19 cellular contexts compared by ENCODE assay signal in genomic region chr15:28911295-28911979, GRCh38. TPM values are rescaled to one million over a fixed set of nuclear protein-coding genes. Genes with fewer than 3 reads are reported as not detected.
DNase-seq lines count a peak whose midpoint lies in the region; ATAC-seq and TF ChIP-seq lines count a peak whose summit lies in the region.
"Had no signal": no experiment of that assay in that cellular context is flagged by ENCODE, and none has a peak within 500 bp of the region (broad histone marks: within the 10 kb centered on the region; RNA-seq: fewer than 3 reads in every experiment).

No MANE protein-coding gene starts in this region.

- POLR2A ChIA-PET in WTC11 (lab: Charles Lee) = no interaction called here

- H3K4me3 ChIP-seq in Loucy (ENCODE audit: low read length, poor library complexity, severe bottlenecking) (peak overlapping the region; percentile 63), MM.1S (ENCODE audit: low read length) (no peak overlapping the region), breast epithelium (no peak overlapping the region)
- H3K4me3 ChIP-seq: coronary artery, esophagus muscularis mucosa, heart left ventricle had no signal

- H3K27ac Mint-ChIP-seq in WTC11 (0 out of 2 replicates have a peak overlapping the region, but pooled peaks have one; percentile 63), natural killer cell (peak overlapping the region; percentile 26 to 73)
- H3K27ac Mint-ChIP-seq: activated B cell treated with CpG ODN at 0.5 μM for 24 hours, B cell had no signal

- no peaks in the 10 kb centered on the region for H3K9me2 ChIP-seq in Loucy (replicated peaks; ENCODE audit: low read depth, low read length)
- H3K9me2 ChIP-seq in MM.1S (replicated peaks; ENCODE audit: insufficient read depth, low read length) = no peaks in the 10 kb centered on the region

- H3K36me3 ChIP-seq in Loucy (ENCODE audit: insufficient read depth, low read length) = no peaks in the 10 kb centered on the region
- no peaks in the 10 kb centered on the region for H3K36me3 ChIP-seq in MM.1S (replicated peaks; ENCODE audit: insufficient read depth, low read length)
- H3K36me3 ChIP-seq in breast epithelium = no peaks in the 10 kb centered on the region
- H3K36me3 ChIP-seq: esophagus muscularis mucosa, heart left ventricle had no signal

- no peak for TF ChIP-seq POLR2A in breast epithelium (IDR thresholded peaks at IDR 0.05)

- no peak overlapping the region for H3K27ac ChIP-seq in MM.1S (ENCODE audit: low read length)
- no peak overlapping the region for H3K27ac ChIP-seq in breast epithelium
- H3K27ac ChIP-seq: coronary artery, esophagus muscularis mucosa, heart left ventricle, parathyroid adenoma had no signal

- intact Hi-C loops in natural killer cell (cut with micrococcal nuclease) = no loop called here
- intact Hi-C loops in breast epithelium (cut with DNase I; ENCODE audit: low total_unique reads) = no loop called here

- H3K79me2 ChIP-seq in Loucy (ENCODE audit: insufficient read depth, low read length) (no peaks in the 10 kb centered on the region), MM.1S (ENCODE audit: low read length) (peaks cover 30% of the 10 kb centered on the region)
- H3K79me2 ChIP-seq: parathyroid adenoma had no signal

- peak overlapping the region; percentile 87 for H3K4me2 ChIP-seq in Loucy (ENCODE audit: low read depth, low read length, poor library complexity, severe bottlenecking)
- H3K4me2 ChIP-seq in MM.1S (ENCODE audit: low read depth, low read length) = no peak overlapping the region

- ATAC-seq in WTC11 (no peak), natural killer cell (peak in 1 of 3 donors; percentile 30), HG03439 (IDR thresholded peaks at IDR 0.05; ENCODE audit: unreplicated experiment) (no peak)
- ATAC-seq: heart left ventricle, PC-3 had no signal

- no peak overlapping the region for H2AFZ ChIP-seq in Loucy (ENCODE audit: low read length)
- H2AFZ ChIP-seq in MM.1S (ENCODE audit: low read length) = no peak overlapping the region
- H2AFZ ChIP-seq: parathyroid adenoma had no signal

- peak overlapping the region; percentile 80 for H3K9ac ChIP-seq in Loucy (ENCODE audit: low read depth, low read length, poor library complexity, severe bottlenecking)
- H3K9ac ChIP-seq in MM.1S (ENCODE audit: low read length) = no peak overlapping the region
- H3K9ac ChIP-seq: parathyroid adenoma had no signal

- no peaks in the 10 kb centered on the region for H3K27me3 ChIP-seq in Loucy (ENCODE audit: insufficient read depth, low read length, poor library complexity, severe bottlenecking)
- H3K27me3 ChIP-seq in MM.1S (replicated peaks; ENCODE audit: insufficient read depth, low read length) = no peaks in the 10 kb centered on the region
- H3K27me3 ChIP-seq in breast epithelium = no peaks in the 10 kb centered on the region
- H3K27me3 ChIP-seq: esophagus muscularis mucosa had no signal

- peaks cover 13% of the 10 kb centered on the region for H3K9me3 Mint-ChIP-seq in WTC11
- no peaks in the 10 kb centered on the region for H3K9me3 Mint-ChIP-seq in natural killer cell
- H3K9me3 Mint-ChIP-seq: activated B cell treated with CpG ODN at 0.5 μM for 24 hours had no signal

- no peak for TF ChIP-seq CTCF in Loucy (conservative IDR thresholded peaks at IDR 0.05; ENCODE audit: low read length)
- no peak for TF ChIP-seq CTCF in WTC11 (IDR thresholded peaks at IDR 0.05)
- no peak for TF ChIP-seq CTCF in natural killer cell (IDR thresholded peaks at IDR 0.05)
- no peak for TF ChIP-seq CTCF in MM.1S (IDR thresholded peaks at IDR 0.05; ENCODE audit: low read length)
- no peak for TF ChIP-seq CTCF in breast epithelium (IDR thresholded peaks at IDR 0.05)

- H3F3A ChIP-seq in Loucy (ENCODE audit: low read depth) = peaks cover 19% of the 10 kb centered on the region
- no peaks in the 10 kb centered on the region for H3F3A ChIP-seq in MM.1S (ENCODE audit: insufficient read depth, low read length)

- H3K27me3 Mint-ChIP-seq in WTC11 (ENCODE audit: low read depth) = no peaks in the 10 kb centered on the region
- H3K27me3 Mint-ChIP-seq in natural killer cell (ENCODE audit: low read depth in 2 of 2) = no peaks in the 10 kb centered on the region
- H3K27me3 Mint-ChIP-seq: activated B cell treated with CpG ODN at 0.5 μM for 24 hours, B cell had no signal

- H3K4me1 ChIP-seq in Loucy (ENCODE audit: insufficient read depth, low read length, poor library complexity, severe bottlenecking) = peaks cover 65% of the 10 kb centered on the region
- no peaks in the 10 kb centered on the region for H3K4me1 ChIP-seq in MM.1S (ENCODE audit: low read length)
- no peaks in the 10 kb centered on the region for H3K4me1 ChIP-seq in breast epithelium
- H3K4me1 ChIP-seq: esophagus muscularis mucosa, heart left ventricle, parathyroid adenoma had no signal

- no peaks in the 10 kb centered on the region for H4K20me1 ChIP-seq in Loucy (ENCODE audit: insufficient read depth, low read length, poor library complexity, severe bottlenecking)
- no peaks in the 10 kb centered on the region for H4K20me1 ChIP-seq in MM.1S (ENCODE audit: insufficient read depth, low read length)

- H3K36me3 Mint-ChIP-seq in WTC11 = peaks cover 5% of the 10 kb centered on the region; the same call in 1 of the 2 replicates
- no peaks in the 10 kb centered on the region for H3K36me3 Mint-ChIP-seq in natural killer cell

- H3K4me1 Mint-ChIP-seq in WTC11 (peaks cover 24% of the 10 kb centered on the region), natural killer cell (peaks cover 30 to 43% of the 10 kb centered on the region in 2 donors)
- H3K4me1 Mint-ChIP-seq: activated B cell treated with CpG ODN at 0.5 μM for 24 hours, B cell had no signal

- H3K9me3 ChIP-seq in Loucy (ENCODE audit: insufficient read depth, low read depth, low read length) (no peaks in the 10 kb centered on the region), MM.1S (replicated peaks; ENCODE audit: insufficient read depth, low read length) (no peaks in the 10 kb centered on the region), breast epithelium (no peaks in the 10 kb centered on the region)
- H3K9me3 ChIP-seq: esophagus muscularis mucosa, heart left ventricle had no signal

- DNase-seq in CMK (ENCODE audit: low read depth) = peak; percentile 85
- no peak for DNase-seq in WTC11 (ENCODE audit: low spot score)
- no peak for DNase-seq in natural killer cell
- no peak for DNase-seq in MM.1S
- no peak for DNase-seq in NCI-H2196 (lab: John Stamatoyannopoulos, UW; ENCODE audit: unreplicated experiment)
- DNase-seq in breast epithelium (ENCODE audit: low spot score in 2 of 2) = no peak
- DNase-seq: activated B cell treated with CpG ODN at 0.5 μM for 24 hours; activated CD8-positive, alpha-beta memory T cell treated with anti-CD3 and anti-CD28 coated beads, Interleukin-2, amount 50 U/mL, for 48 hours; amniotic stem cell; DND-41; heart left ventricle; NCI-H2227 treated with DMSO at 0.1 percent for 48 hours; PC-3 had no signal

- H3K4me3 Mint-ChIP-seq in WTC11 = no peak overlapping the region
- no peak overlapping the region for H3K4me3 Mint-ChIP-seq in natural killer cell
- H3K4me3 Mint-ChIP-seq: activated B cell treated with CpG ODN at 0.5 μM for 24 hours, B cell had no signal

- CTCF ChIA-PET in WTC11 (lab: Charles Lee) = interaction anchor here (1.0 to 3.0 kb wide), 3 partner anchors 9 to 189 kb away, joined by 3 to 18 read pairs (median 6); no protein-coding TSS in a partner anchor

TF ChIP-seq in WTC11, 78 proteins besides CTCF, POLR2A, EP300 and RAD21:
- no peak for TF ChIP-seq CREM (CRISPR knock-in tag; IDR thresholded peaks at IDR 0.05)

RNA-seq across cellular contexts. Expression of gene APBA2, which starts 25.7 kb away (rescaled TPM):
- total RNA-seq in WTC11 (2021) = 11.2 to 14.6 TPM (median 13.9 TPM) in 3 replicates
- total RNA-seq in natural killer cell = 100 to 1,000 TPM in 1 of 3 donors, 10 to 100 TPM in 2; 96.4 to 119 (median 97.9) TPM
- 1 to 10 TPM in 2 of 3 donors, under 1 TPM in 1; 0.64 to 6.9 (median 5.0) TPM for total RNA-seq in breast epithelium
- total RNA-seq: activated B cell treated with CpG ODN at 0.5 μM for 24 hours, B cell had no signal
